ENCODE assay signal across 8 cellular contexts in the genomic region with DNA sequence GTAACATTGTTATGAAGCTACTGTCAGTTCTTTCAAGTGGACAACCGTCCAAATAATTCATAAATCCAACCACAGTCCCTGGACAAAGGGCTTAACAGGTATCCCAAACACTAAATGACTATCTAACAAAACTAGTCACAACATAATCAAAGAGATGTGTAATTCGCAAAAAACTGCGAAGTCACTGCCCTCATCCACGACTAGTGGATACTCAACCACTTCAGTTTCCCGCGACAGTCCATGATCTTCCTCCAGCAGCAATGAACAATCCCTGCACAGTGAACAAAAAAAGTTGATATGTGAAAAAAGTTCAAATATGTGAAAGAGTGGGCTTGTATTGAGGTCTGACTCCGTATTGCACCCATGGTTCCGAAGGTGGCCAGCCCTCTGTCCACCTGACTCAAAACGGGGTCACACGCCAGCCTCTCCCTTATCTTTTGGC. TPM values are rescaled to one million over a fixed set of nuclear protein-coding genes. Genes with fewer than 3 reads are reported as not detected.
DNase-seq lines count a peak whose midpoint lies in the region; ATAC-seq and TF ChIP-seq lines count a peak whose summit lies in the region.

No MANE protein-coding gene starts in this region.

- peak; percentile 16 to 42 for ATAC-seq in left cardiac atrium
- peak; percentile 11 to 21 for ATAC-seq in gastrocnemius medialis
- no peak for ATAC-seq in GM19467 (IDR thresholded peaks at IDR 0.05; ENCODE audit: unreplicated experiment)

- H3K27ac ChIP-seq in WERI-Rb-1, result peak overlapping the region; percentile 98
- peak overlapping the region; percentile 90 to 96 (median 94) for H3K27ac ChIP-seq in gastrocnemius medialis

- TF ChIP-seq CTCF in WERI-Rb-1 (IDR thresholded peaks at IDR 0.05; ENCODE audit: low read depth, low read length) (no peak), gastrocnemius medialis (IDR thresholded peaks at IDR 0.05 in 4 of 5, conservative IDR thresholded peaks at IDR 0.05 in 1 of 5) (no peak)

- H3K36me3 ChIP-seq in WERI-Rb-1 (peaks cover 25% of the 10 kb centered on the region), gastrocnemius medialis (peaks cover 0 to 5% of the 10 kb centered on the region in 2 donors)

- intact Hi-C loops in left cardiac atrium (cut with DNase I), result loop anchor here in 1 of 2 donors (10.0 kb wide), 1 partner anchor 191 kb away; the partner anchor contains the start of gene ADRB1
- intact Hi-C loops in gastrocnemius medialis (cut with DNase I; ENCODE audit: low total_unique reads), result loop anchor here (10.0 kb wide), 1 partner anchor 169 kb away; no protein-coding TSS in a partner anchor

- no peaks in the 10 kb centered on the region for H3K27me3 ChIP-seq in WERI-Rb-1 (ENCODE audit: insufficient read depth, low read depth, severe bottlenecking)
- no peaks in the 10 kb centered on the region for H3K27me3 ChIP-seq in gastrocnemius medialis

- in situ Hi-C loops in gastrocnemius medialis (cut with MboI; ENCODE audit: low sequenced_read_pairs in 4 of 4), result no loop called here

- TF ChIP-seq POLR2A in gastrocnemius medialis (IDR thresholded peaks at IDR 0.05) (no peak), erythroblast (IDR thresholded peaks at IDR 0.05; ENCODE audit: low read length) (no peak)

- H3K9me3 ChIP-seq in WERI-Rb-1 (ENCODE audit: severe bottlenecking) (no peaks in the 10 kb centered on the region), gastrocnemius medialis (no peaks in the 10 kb centered on the region)

- peaks cover 56 to 61% of the 10 kb centered on the region in 2 donors for H3K4me1 ChIP-seq in gastrocnemius medialis

- peak; percentile 67 for DNase-seq in DMS153 treated with DMSO at 0.1 percent for 48 hours (lab: John Stamatoyannopoulos, UW; ENCODE audit: unreplicated experiment)
- DNase-seq in DMS153 (lab: John Stamatoyannopoulos, UW), result no peak
- DNase-seq in WERI-Rb-1, result no peak
- no peak for DNase-seq in left cardiac atrium
- peak in 1 of 2 donors; percentile 10 for DNase-seq in gastrocnemius medialis
- no peak for DNase-seq in NCI-H1930 (lab: John Stamatoyannopoulos, UW)
- no peak for DNase-seq in erythroblast (lab: John Stamatoyannopoulos, UW)

- H3K4me3 ChIP-seq in WERI-Rb-1 (ENCODE audit: low read depth, low read length) (peak overlapping the region; percentile 87), gastrocnemius medialis (peak overlapping the region; percentile 74 to 99 (median 94))

RNA-seq across cellular contexts. Expression of gene DCLRE1A, which starts 0.3 kb away (rescaled TPM):
- total RNA-seq in left cardiac atrium (1 to 10 TPM; 4.8 to 5.3 TPM), gastrocnemius medialis (1 to 10 TPM; 2.6 to 4.7 (median 3.8) TPM)

RNA-seq across cellular contexts. Expression of gene NHLRC2, which starts 0.9 kb away (rescaled TPM):
- total RNA-seq in left cardiac atrium (10 to 100 TPM; 55.5 to 67.5 TPM), gastrocnemius medialis (100 to 1,000 TPM in 1 of 4 donors, 10 to 100 TPM in 3; 11.4 to 109 (median 40.7) TPM)
